In the genomic region with DNA sequence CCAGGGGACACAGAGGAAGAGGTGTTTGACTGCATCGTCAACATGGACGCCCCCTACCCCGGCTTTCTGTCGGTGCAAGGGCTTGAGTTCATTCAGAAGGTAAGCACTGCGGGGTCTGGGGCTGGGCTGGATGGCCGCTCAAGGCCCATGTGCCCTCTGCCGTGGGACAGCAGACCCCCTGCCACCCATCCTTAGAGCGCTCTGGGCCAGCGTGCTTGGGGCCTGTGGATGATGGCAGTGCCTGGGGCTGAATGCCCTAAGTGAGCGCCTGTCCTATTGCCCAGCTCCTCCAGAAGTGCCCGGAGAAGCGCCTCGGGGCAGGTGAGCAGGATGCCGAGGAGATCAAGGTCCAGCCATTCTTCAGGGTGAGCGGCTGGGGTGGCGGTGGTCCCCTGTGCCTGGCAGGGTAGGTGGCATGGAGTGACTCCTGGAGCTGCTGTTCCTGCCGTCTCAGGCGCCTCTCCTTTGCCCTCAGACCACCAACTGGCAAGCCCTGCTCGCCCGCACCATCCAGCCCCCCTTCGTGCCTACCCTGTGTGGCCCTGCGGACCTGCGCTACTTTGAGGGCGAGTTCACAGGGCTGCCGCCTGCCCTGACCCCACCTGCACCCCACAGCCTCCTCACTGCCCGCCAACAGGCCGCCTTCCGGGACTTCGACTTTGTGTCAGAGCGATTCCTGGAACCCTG, we compare ENCODE assay signal across 27 cellular contexts. TPM values are rescaled to one million over a fixed set of nuclear protein-coding genes. Genes with fewer than 3 reads are reported as not detected.
DNase-seq lines count a peak whose midpoint lies in the region; ATAC-seq and TF ChIP-seq lines count a peak whose summit lies in the region.
"Had no signal": no experiment of that assay in that cellular context is flagged by ENCODE, and none has a peak within 500 bp of the region (broad histone marks: within the 10 kb centered on the region; RNA-seq: fewer than 3 reads in every experiment).

No MANE protein-coding gene starts in this region.

- no peak overlapping the region for H2AK5ac ChIP-seq in neuronal stem cell (ENCODE audit: low read depth, low read length)

- H3K9me2 ChIP-seq in GM23338 (ENCODE audit: insufficient read depth), result no peaks in the 10 kb centered on the region

- H3K27ac ChIP-seq in GM23338 (ENCODE audit: low read depth) (no peak overlapping the region), neuronal stem cell (replicated peaks; ENCODE audit: low read length) (no peak overlapping the region)
- H3K27ac ChIP-seq: gastrocnemius medialis, left ventricle myocardium inferior, spleen had no signal

- peak in 1 of 2 experiments; percentile 41; a peak in 2 of 4 replicates for TF ChIP-seq CTCF in GM23338 (conservative IDR thresholded peaks at IDR 0.05; ENCODE audit: low read depth in 2 of 2)
- no peak for TF ChIP-seq CTCF in WTC11 (IDR thresholded peaks at IDR 0.05)

- H3K27ac Mint-ChIP-seq in GM23338 (no peak overlapping the region), WTC11 (no peak overlapping the region)
- H3K27ac Mint-ChIP-seq: activated B cell treated with CpG ODN at 0.5 μM for 24 hours; activated naive CD4-positive, alpha-beta T cell treated with anti-CD3 and anti-CD28 coated beads, Interleukin-2, amount 10 ng/mL, durations not matched to agents 7 days and 5 days; activated T-helper 1 cell treated with anti-CD3 and anti-CD28 coated beads, Interleukin-12 subunit alpha, Interleukin-12 subunit beta, Interleukin-2, Interleukin-4 antibody, amounts not matched to agents 30 ng/mL and 10 ng/mL and 1 ng/mL, durations not matched to agents 14 hours and 24 hours and 36 hours; effector memory CD8-positive, alpha-beta T cell; HFFc6 had no signal

- CTCF ChIA-PET in WTC11 (lab: Charles Lee), result interaction anchor here (0.6 to 1.0 kb wide), 3 partner anchors 9 to 109 kb away, joined by 3 read pairs; no protein-coding TSS in a partner anchor

- peak overlapping the region; percentile 43 for H3K23ac ChIP-seq in neuronal stem cell (ENCODE audit: low read depth, low read length, poor library complexity)

- H2BK12ac ChIP-seq in neuronal stem cell (ENCODE audit: low read length), result peak overlapping the region; percentile 22

- H2BK15ac ChIP-seq in neuronal stem cell (ENCODE audit: low read length), result no peak overlapping the region

- H3K18ac ChIP-seq in neuronal stem cell (ENCODE audit: low read length), result no peak overlapping the region

- no peak overlapping the region for H3K4me3 ChIP-seq in GM23338
- H3K4me3 ChIP-seq in neuronal stem cell (ENCODE audit: low read length in 2 of 2), result no peak overlapping the region
- H3K4me3 ChIP-seq: BLaER1 treated with 17β-estradiol and CSF1 and Interleukin-3, amounts not matched to agents 10 nM and 100 nM; gastrocnemius medialis; left ventricle myocardium inferior; spleen had no signal

- no peaks in the 10 kb centered on the region; the same call in 1 of the 2 replicates for H3K79me2 ChIP-seq in GM23338 (replicated peaks; ENCODE audit: insufficient read depth)

- peak; percentile 44 for DNase-seq in GM23338 (ENCODE audit: low spot score)
- DNase-seq in WTC11 (ENCODE audit: low spot score), result peak; percentile 47
- DNase-seq in neuronal stem cell (ENCODE audit: low spot score), result no peak
- DNase-seq in SKM-1 (lab: John Stamatoyannopoulos, UW; ENCODE audit: unreplicated experiment), result no peak
- no peak for DNase-seq in stimulated activated CD4-positive, alpha-beta T cell treated with anti-CD3 and anti-CD28 coated beads, Interleukin-15, amount 100 ng/mL, for 24 hours
- DNase-seq: activated B cell treated with CpG ODN at 0.5 μM for 24 hours; activated naive CD4-positive, alpha-beta T cell treated with anti-CD3 and anti-CD28 coated beads, Interleukin-2, amount 10 ng/mL, durations not matched to agents 7 days and 5 days; amniotic stem cell; Calu3; effector memory CD8-positive, alpha-beta T cell; HFFc6; hippocampal formation; IMR-90; naive B cell; NCI-H1105; NCI-H345; NCI-H748 treated with DMSO at 0.1 percent for 48 hours; retina; spleen; stimulated activated CD4-positive, alpha-beta T cell treated with anti-CD3 and anti-CD28 coated beads, Interleukin-4, amount 100 ng/mL, for 24 hours; stimulated activated naive CD4-positive, alpha-beta T cell treated with Interleukin-2 at 50 U/mL for 16 hours; T-helper 9 cell had no signal

- H3K27me3 Mint-ChIP-seq in GM23338 (ENCODE audit: insufficient read depth, low read depth, poor library complexity), result peaks cover 27% of the 10 kb centered on the region
- no peaks in the 10 kb centered on the region for H3K27me3 Mint-ChIP-seq in WTC11 (ENCODE audit: low read depth)
- H3K27me3 Mint-ChIP-seq: activated B cell treated with CpG ODN at 0.5 μM for 24 hours; activated naive CD4-positive, alpha-beta T cell treated with anti-CD3 and anti-CD28 coated beads, Interleukin-2, amount 10 ng/mL, durations not matched to agents 7 days and 5 days; effector memory CD8-positive, alpha-beta T cell; naive B cell had no signal

- no peak overlapping the region for H2BK120ac ChIP-seq in neuronal stem cell (ENCODE audit: low read depth, low read length)

- H3K36me3 ChIP-seq in GM23338 (ENCODE audit: insufficient read depth), result no peaks in the 10 kb centered on the region
- H3K36me3 ChIP-seq in neuronal stem cell (replicated peaks in 1 of 2; ENCODE audit: control insufficient read depth in 2 of 2, insufficient read depth in 2 of 2, low read length in 2 of 2), result peaks cover 10 to 44% of the 10 kb centered on the region in 2 donors
- H3K36me3 ChIP-seq: gastrocnemius medialis had no signal

- WGBS in neuronal stem cell (ENCODE audit: extremely low coverage in 2 of 2, insufficient read length in 2 of 2, insufficient replicate concordance in 1 of 2), 2 donors, result no CpG with 5 or more reads among the region's 30 CpGs

- peak overlapping the region; percentile 53 for H2BK5ac ChIP-seq in neuronal stem cell (ENCODE audit: low read length)

- no peak overlapping the region for H3K4ac ChIP-seq in neuronal stem cell (ENCODE audit: low read length)

- H3K79me1 ChIP-seq in neuronal stem cell (ENCODE audit: low read depth, low read length), result no peaks in the 10 kb centered on the region

- H4K20me1 ChIP-seq in GM23338 (replicated peaks; ENCODE audit: insufficient read depth), result no peaks in the 10 kb centered on the region; the same call in 1 of the 2 replicates
- H4K20me1 ChIP-seq: BLaER1 treated with 17β-estradiol and CSF1 and Interleukin-3, amounts not matched to agents 10 nM and 100 nM had no signal

- H3K4me2 ChIP-seq in GM23338 (no peak overlapping the region), neuronal stem cell (ENCODE audit: insufficient read depth, low read length, poor library complexity, severe bottlenecking) (no peak overlapping the region)

- no peaks in the 10 kb centered on the region for H3F3A ChIP-seq in GM23338 (replicated peaks; ENCODE audit: low read depth)

- ATAC-seq in GM23338, result no peak
- no peak for ATAC-seq in WTC11
- no peak for ATAC-seq in GM19324 (IDR thresholded peaks at IDR 0.05; ENCODE audit: low FRiP score, unreplicated experiment)
- ATAC-seq: effector memory CD8-positive, alpha-beta T cell; gastrocnemius medialis had no signal

- H3K27me3 ChIP-seq in GM23338 (ENCODE audit: insufficient read depth) (no peaks in the 10 kb centered on the region), neuronal stem cell (ENCODE audit: control insufficient read depth in 3 of 3, insufficient read depth in 3 of 3, low read depth in 1 of 3, low read length in 3 of 3) (no peaks in the 10 kb centered on the region)
- H3K27me3 ChIP-seq: BLaER1 treated with 17β-estradiol and CSF1 and Interleukin-3, amounts not matched to agents 10 nM and 100 nM; gastrocnemius medialis; spleen had no signal

- no peaks in the 10 kb centered on the region for H3K9me3 ChIP-seq in neuronal stem cell (replicated peaks in 1 of 2; ENCODE audit: control insufficient read depth in 2 of 2, insufficient read depth in 1 of 2, low read depth in 1 of 2, low read length in 2 of 2)
- H3K9me3 ChIP-seq: BLaER1 treated with 17β-estradiol and CSF1 and Interleukin-3, amounts not matched to agents 10 nM and 100 nM; gastrocnemius medialis; left ventricle myocardium inferior; spleen had no signal

- POLR2A ChIA-PET in WTC11 (lab: Charles Lee), result no interaction called here

- H3K4me3 Mint-ChIP-seq in GM23338 (no peak overlapping the region; the same call in 2 of the 3 replicates), WTC11 (no peak overlapping the region)
- H3K4me3 Mint-ChIP-seq: activated B cell treated with CpG ODN at 0.5 μM for 24 hours; activated naive CD4-positive, alpha-beta T cell treated with anti-CD3 and anti-CD28 coated beads, Interleukin-2, amount 10 ng/mL, durations not matched to agents 7 days and 5 days; activated T-helper 1 cell treated with anti-CD3 and anti-CD28 coated beads, Interleukin-12 subunit alpha, Interleukin-12 subunit beta, Interleukin-2, Interleukin-4 antibody, amounts not matched to agents 30 ng/mL and 10 ng/mL and 1 ng/mL, durations not matched to agents 14 hours and 24 hours and 36 hours; effector memory CD8-positive, alpha-beta T cell; HFFc6 had no signal

- H2AFZ ChIP-seq in GM23338, result no peak overlapping the region
- no peak overlapping the region for H2AFZ ChIP-seq in neuronal stem cell (ENCODE audit: low read length)

- peaks cover 3% of the 10 kb centered on the region for H3K4me1 ChIP-seq in GM23338 (ENCODE audit: insufficient read depth)
- H3K4me1 ChIP-seq in neuronal stem cell (ENCODE audit: control insufficient read depth in 2 of 2, insufficient read depth in 1 of 2, low read depth in 1 of 2, low read length in 2 of 2), result peaks cover 0 to 12% of the 10 kb centered on the region in 2 donors

- H3K36me3 Mint-ChIP-seq in GM23338 (ENCODE audit: low read depth) (peaks cover 6% of the 10 kb centered on the region), WTC11 (peaks cover 4% of the 10 kb centered on the region; the same call in 1 of the 2 replicates)
- H3K36me3 Mint-ChIP-seq: naive B cell had no signal

- H3K4me1 Mint-ChIP-seq in GM23338 (peaks cover 17% of the 10 kb centered on the region), WTC11 (peaks cover 12% of the 10 kb centered on the region)

- H3K9me3 Mint-ChIP-seq in GM23338, result no peaks in the 10 kb centered on the region; the same call in 2 of the 3 replicates
- H3K9me3 Mint-ChIP-seq in WTC11, result no peaks in the 10 kb centered on the region
- H3K9me3 Mint-ChIP-seq: activated B cell treated with CpG ODN at 0.5 μM for 24 hours; activated naive CD4-positive, alpha-beta T cell treated with anti-CD3 and anti-CD28 coated beads, Interleukin-2, amount 10 ng/mL, durations not matched to agents 7 days and 5 days; activated T-helper 1 cell treated with anti-CD3 and anti-CD28 coated beads, Interleukin-12 subunit alpha, Interleukin-12 subunit beta, Interleukin-2, Interleukin-4 antibody, amounts not matched to agents 30 ng/mL and 10 ng/mL and 1 ng/mL, durations not matched to agents 14 hours and 24 hours and 36 hours; effector memory CD8-positive, alpha-beta T cell; HFFc6; naive B cell had no signal

- no peak overlapping the region for H3K14ac ChIP-seq in neuronal stem cell (ENCODE audit: low read length)

- H4K8ac ChIP-seq in neuronal stem cell (ENCODE audit: low read depth, low read length), result no peak overlapping the region

- H3K9ac ChIP-seq in neuronal stem cell (ENCODE audit: low read depth, low read length, poor library complexity), result no peak overlapping the region

- no peak overlapping the region for H4K91ac ChIP-seq in neuronal stem cell (ENCODE audit: low read depth, low read length, poor library complexity)

RNA-seq across cellular contexts. Expression of a gene that starts 3.9 kb away (rescaled TPM):
- total RNA-seq in GM23338 (2014; rRNA removed; shearing (Covaris generic)), result 54.1 and 57.9 TPM in 2 replicates
- 47.5 and 50.3 TPM in 2 replicates for polyA plus RNA-seq in GM23338 (2016; fragmentation: Nextera tagmentation; extraction: Ambion mirVana)
- 39.7 to 46.3 TPM (median 45.2 TPM) in 3 replicates for total RNA-seq in WTC11 (2021)
- 27.7 TPM for polyA plus RNA-seq in neuronal stem cell (2013, experiment 1 of 2)
- polyA plus RNA-seq in neuronal stem cell (2013, experiment 2 of 2), result 27.9 TPM

RNA-seq across cellular contexts. Expression of a gene that starts 17.8 kb away (rescaled TPM):
- total RNA-seq in GM23338 (2014; rRNA removed; shearing (Covaris generic)), result 16.3 and 17.7 TPM in 2 replicates
- polyA plus RNA-seq in GM23338 (2016; fragmentation: Nextera tagmentation; extraction: Ambion mirVana), result 6.2 and 6.7 TPM in 2 replicates
- total RNA-seq in WTC11 (2021), result 24.1 to 28.9 TPM (median 27.5 TPM) in 3 replicates
- polyA plus RNA-seq in neuronal stem cell (2013, experiment 1 of 2), result 10.5 TPM
- polyA plus RNA-seq in neuronal stem cell (2013, experiment 2 of 2), result 10.2 TPM

RNA-seq across cellular contexts. Expression of a gene that starts 31.0 kb away (rescaled TPM):
- total RNA-seq in GM23338 (2014; rRNA removed; shearing (Covaris generic)), result 949 and 964 TPM in 2 replicates
- 1,113 and 1,261 TPM in 2 replicates for polyA plus RNA-seq in GM23338 (2016; fragmentation: Nextera tagmentation; extraction: Ambion mirVana)
- total RNA-seq in WTC11 (2021), result 1,083 to 1,129 TPM (median 1,086 TPM) in 3 replicates
- polyA plus RNA-seq in neuronal stem cell (2013, experiment 1 of 2), result 683 TPM
- 718 TPM for polyA plus RNA-seq in neuronal stem cell (2013, experiment 2 of 2)

RNA-seq across cellular contexts. Expression of a gene that starts 51.7 kb away (rescaled TPM):
- 14.4 and 23.9 TPM in 2 replicates for total RNA-seq in GM23338 (2014; rRNA removed; shearing (Covaris generic))
- 6.5 and 7.0 TPM in 2 replicates for polyA plus RNA-seq in GM23338 (2016; fragmentation: Nextera tagmentation; extraction: Ambion mirVana)
- total RNA-seq in WTC11 (2021), result 20.6 to 24.5 TPM (median 23.8 TPM) in 3 replicates
- polyA plus RNA-seq in neuronal stem cell (2013, experiment 1 of 2), result 19.6 TPM
- polyA plus RNA-seq in neuronal stem cell (2013, experiment 2 of 2), result 19.4 TPM

Comparison
In these comparisons a context has a peak if more than half of its experiments do, and no peak if none do; other contexts are left out.
1. DNase-seq: peak in GM23338 (single experiment) and WTC11 (single experiment); none in neuronal stem cell (single experiment), SKM-1 (single experiment) and stimulated activated CD4-positive, alpha-beta T cell treated with anti-CD3 and anti-CD28 coated beads, Interleukin-15, amount 100 ng/mL, for 24 hours (single experiment).